1 cellular context compared by ENCODE assay signal in genomic region chr2:42268528-42269151, GRCh38.
TF ChIP-seq lines count a peak whose summit lies in the region.

No MANE protein-coding gene starts in this region.

TF ChIP-seq in HEK293T, 16 proteins besides CTCF, POLR2A, EP300 and RAD21 (continued from another document):
- TF ChIP-seq, protein P1, sequence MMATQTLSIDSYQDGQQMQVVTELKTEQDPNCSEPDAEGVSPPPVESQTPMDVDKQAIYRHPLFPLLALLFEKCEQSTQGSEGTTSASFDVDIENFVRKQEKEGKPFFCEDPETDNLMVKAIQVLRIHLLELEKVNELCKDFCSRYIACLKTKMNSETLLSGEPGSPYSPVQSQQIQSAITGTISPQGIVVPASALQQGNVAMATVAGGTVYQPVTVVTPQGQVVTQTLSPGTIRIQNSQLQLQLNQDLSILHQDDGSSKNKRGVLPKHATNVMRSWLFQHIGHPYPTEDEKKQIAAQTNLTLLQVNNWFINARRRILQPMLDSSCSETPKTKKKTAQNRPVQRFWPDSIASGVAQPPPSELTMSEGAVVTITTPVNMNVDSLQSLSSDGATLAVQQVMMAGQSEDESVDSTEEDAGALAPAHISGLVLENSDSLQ (IDR thresholded peaks at IDR 0.05), result no peak
- TF ChIP-seq BHLHE40 (IDR thresholded peaks at IDR 0.05; ENCODE audit: borderline replicate concordance) (no peak), ELF4 (IDR thresholded peaks at IDR 0.05) (no peak)
TF ChIP-seq in HEK293T: peak in this region for 0.
